ENCODE assay signal across 18 cellular contexts in the genomic region with DNA sequence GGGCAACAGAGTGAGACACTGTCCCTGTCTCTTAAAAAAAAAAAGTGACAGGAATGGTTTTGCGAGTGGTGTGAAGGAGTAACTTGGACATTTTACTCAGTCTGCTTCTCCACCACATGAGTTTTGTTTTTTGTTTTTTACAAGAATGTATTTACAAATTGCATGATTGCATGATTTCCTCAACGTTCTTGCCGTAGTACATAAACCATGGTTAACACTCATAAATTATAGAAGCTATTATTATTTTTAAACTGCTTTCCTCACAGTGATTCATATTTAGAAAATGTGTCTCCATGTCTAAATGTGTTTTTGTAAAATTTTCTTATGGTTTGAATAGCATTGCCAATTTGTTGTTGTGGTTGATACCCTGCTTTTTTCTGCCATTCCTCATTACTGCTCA.
"Had no signal": no experiment of that assay in that cellular context is flagged by ENCODE, and none has a peak within 500 bp of the region (broad histone marks: within the 10 kb centered on the region; RNA-seq: fewer than 3 reads in every experiment).

No MANE protein-coding gene starts in this region.

- H3K4me3 ChIP-seq: colonic mucosa, esophagus muscularis mucosa, lower lobe of right lung, psoas muscle, thoracic aorta, tibial nerve, upper lobe of left lung had no signal

- DNase-seq: colonic mucosa; effector CD8-positive, alpha-beta T cell; endodermal cell; left ventricle myocardium superior; lower lobe of right lung; naive thymus-derived CD8-positive, alpha-beta T cell; nephron progenitor cell; nucleus accumbens; psoas muscle; right cardiac atrium; small intestine; stimulated activated CD4-positive, alpha-beta T cell treated with anti-CD3 and anti-CD28 coated beads, Interleukin-15, amount 100 ng/mL, for 24 hours; stimulated activated CD4-positive, alpha-beta T cell treated with anti-CD3 and anti-CD28 coated beads, Interleukin-2, amount 100 ng/mL, for 48 hours; stimulated activated naive B cell treated with anti-CD40 and anti-IgM and Interleukin-4, amounts not matched to agents 10 μg/mL and 1 μg/mL and 100 μg/mL, for 72 hours; upper lobe of left lung had no signal

- ATAC-seq: lower lobe of right lung; naive thymus-derived CD8-positive, alpha-beta T cell; psoas muscle; right cardiac atrium; stimulated activated naive B cell treated with anti-CD40 and anti-IgM and Interleukin-4, amounts not matched to agents 10 μg/mL and 1 μg/mL and 100 μg/mL, for 72 hours had no signal
